ENCODE assay signal across 1 cellular context in the genomic region with DNA sequence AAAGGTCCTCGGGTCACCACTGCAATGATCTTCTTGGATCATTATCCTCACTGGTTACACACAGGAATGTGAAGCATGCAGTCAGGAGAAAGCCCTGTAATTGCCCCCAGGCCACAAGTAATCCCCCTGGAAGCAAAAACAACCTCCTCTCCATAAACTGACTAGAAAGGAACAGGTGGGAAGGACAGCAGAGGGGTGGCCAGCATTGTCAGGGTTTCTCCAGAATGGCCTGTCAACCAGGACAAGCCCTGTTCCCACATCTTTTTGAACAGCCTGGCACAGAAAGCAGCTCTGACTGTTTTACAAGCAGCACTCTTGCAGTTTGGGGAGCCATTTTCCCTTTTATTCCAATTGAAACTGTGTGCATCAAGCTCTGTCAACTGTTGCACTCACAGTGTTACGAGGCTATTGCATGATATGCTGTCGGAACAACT.
TF ChIP-seq lines count a peak whose summit lies in the region.

No MANE protein-coding gene starts in this region.

TF ChIP-seq in GM23338, 12 proteins besides CTCF, POLR2A, EP300 and RAD21 (continued from another document):
- TF ChIP-seq, protein P1, sequence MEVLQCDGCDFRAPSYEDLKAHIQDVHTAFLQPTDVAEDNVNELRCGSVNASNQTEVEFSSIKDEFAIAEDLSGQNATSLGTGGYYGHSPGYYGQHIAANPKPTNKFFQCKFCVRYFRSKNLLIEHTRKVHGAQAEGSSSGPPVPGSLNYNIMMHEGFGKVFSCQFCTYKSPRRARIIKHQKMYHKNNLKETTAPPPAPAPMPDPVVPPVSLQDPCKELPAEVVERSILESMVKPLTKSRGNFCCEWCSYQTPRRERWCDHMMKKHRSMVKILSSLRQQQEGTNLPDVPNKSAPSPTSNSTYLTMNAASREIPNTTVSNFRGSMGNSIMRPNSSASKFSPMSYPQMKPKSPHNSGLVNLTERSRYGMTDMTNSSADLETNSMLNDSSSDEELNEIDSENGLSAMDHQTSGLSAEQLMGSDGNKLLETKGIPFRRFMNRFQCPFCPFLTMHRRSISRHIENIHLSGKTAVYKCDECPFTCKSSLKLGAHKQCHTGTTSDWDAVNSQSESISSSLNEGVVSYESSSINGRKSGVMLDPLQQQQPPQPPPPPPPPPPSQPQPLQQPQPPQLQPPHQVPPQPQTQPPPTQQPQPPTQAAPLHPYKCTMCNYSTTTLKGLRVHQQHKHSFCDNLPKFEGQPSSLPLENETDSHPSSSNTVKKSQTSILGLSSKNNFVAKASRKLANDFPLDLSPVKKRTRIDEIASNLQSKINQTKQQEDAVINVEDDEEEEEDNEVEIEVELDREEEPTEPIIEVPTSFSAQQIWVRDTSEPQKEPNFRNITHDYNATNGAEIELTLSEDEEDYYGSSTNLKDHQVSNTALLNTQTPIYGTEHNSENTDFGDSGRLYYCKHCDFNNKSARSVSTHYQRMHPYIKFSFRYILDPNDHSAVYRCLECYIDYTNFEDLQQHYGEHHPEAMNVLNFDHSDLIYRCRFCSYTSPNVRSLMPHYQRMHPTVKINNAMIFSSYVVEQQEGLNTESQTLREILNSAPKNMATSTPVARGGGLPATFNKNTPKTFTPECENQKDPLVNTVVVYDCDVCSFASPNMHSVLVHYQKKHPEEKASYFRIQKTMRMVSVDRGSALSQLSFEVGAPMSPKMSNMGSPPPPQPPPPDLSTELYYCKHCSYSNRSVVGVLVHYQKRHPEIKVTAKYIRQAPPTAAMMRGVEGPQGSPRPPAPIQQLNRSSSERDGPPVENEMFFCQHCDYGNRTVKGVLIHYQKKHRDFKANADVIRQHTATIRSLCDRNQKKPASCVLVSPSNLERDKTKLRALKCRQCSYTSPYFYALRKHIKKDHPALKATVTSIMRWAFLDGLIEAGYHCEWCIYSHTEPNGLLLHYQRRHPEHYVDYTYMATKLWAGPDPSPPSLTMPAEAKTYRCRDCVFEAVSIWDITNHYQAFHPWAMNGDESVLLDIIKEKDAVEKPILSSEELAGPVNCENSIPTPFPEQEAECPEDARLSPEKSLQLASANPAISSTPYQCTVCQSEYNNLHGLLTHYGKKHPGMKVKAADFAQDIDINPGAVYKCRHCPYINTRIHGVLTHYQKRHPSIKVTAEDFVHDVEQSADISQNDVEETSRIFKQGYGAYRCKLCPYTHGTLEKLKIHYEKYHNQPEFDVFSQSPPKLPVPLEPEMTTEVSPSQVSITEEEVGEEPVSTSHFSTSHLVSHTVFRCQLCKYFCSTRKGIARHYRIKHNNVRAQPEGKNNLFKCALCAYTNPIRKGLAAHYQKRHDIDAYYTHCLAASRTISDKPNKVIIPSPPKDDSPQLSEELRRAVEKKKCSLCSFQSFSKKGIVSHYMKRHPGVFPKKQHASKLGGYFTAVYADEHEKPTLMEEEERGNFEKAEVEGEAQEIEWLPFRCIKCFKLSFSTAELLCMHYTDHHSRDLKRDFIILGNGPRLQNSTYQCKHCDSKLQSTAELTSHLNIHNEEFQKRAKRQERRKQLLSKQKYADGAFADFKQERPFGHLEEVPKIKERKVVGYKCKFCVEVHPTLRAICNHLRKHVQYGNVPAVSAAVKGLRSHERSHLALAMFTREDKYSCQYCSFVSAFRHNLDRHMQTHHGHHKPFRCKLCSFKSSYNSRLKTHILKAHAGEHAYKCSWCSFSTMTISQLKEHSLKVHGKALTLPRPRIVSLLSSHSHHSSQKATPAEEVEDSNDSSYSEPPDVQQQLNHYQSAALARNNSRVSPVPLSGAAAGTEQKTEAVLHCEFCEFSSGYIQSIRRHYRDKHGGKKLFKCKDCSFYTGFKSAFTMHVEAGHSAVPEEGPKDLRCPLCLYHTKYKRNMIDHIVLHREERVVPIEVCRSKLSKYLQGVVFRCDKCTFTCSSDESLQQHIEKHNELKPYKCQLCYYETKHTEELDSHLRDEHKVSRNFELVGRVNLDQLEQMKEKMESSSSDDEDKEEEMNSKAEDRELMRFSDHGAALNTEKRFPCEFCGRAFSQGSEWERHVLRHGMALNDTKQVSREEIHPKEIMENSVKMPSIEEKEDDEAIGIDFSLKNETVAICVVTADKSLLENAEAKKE (CRISPR knock-in tag; IDR thresholded peaks at IDR 0.05) = 0 out of 2 replicates have a peak, but pooled peaks have one; percentile 30
- TF ChIP-seq ZNF114 (CRISPR knock-in tag; IDR thresholded peaks at IDR 0.05) (no peak), POLR2AphosphoS5 (IDR thresholded peaks at IDR 0.05; ENCODE audit: low read depth) (no peak)
